ENCODE assay signal across 13 cellular contexts in the genomic region with DNA sequence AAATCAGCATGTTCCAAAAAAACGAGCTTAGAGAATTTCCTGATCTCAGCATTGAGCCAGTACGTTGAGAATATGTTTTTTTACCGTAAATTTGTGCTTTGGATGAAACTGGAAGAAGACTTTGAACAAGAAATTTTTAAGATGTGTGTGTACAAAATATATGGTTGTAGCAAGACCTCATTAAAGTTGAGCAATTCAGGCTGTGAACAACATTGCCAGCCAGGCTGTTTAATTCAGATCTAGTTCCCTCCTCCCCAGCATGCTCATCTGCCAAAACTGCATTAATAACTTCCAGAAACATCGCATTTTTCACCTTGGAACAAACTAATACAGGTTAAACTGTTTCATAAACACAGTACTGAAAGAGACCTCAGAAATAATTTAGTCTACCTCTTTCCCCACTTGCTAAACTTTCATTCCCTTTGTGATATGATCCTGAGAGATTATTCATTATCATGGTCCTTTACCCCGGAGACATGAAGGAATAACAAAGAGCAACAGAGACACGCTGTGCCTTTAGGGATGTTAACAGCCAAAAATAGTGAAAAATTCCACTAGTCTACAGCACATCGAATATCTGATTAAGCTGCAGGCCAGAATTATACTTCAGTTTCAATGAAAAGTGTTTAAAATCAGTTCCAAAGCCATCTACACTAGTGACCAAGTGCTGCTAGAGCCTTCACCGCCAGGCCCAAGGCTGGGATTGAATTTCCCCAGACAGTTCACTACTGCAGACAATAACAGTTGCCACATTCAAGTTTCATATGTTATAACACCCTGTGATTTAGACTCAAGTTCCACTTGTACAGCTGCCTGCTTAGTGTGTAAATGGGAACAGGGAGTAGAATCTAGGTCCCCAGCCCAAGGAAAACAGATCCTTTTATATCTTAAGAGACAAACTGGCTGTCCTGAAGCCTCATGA.
DNase-seq lines count a peak whose midpoint lies in the region; ATAC-seq and TF ChIP-seq lines count a peak whose summit lies in the region.
"Had no signal": no experiment of that assay in that cellular context is flagged by ENCODE, and none has a peak within 500 bp of the region (broad histone marks: within the 10 kb centered on the region; RNA-seq: fewer than 3 reads in every experiment).

No MANE protein-coding gene starts in this region.

- H3K4me3 Mint-ChIP-seq in chondrocyte (ENCODE audit: unreplicated experiment) (no peak overlapping the region), nephron progenitor cell (no peak overlapping the region)
- H3K4me3 Mint-ChIP-seq: activated naive CD8-positive, alpha-beta T cell treated with anti-CD3 and anti-CD28 coated beads, Interleukin-2, amount 10 ng/mL, durations not matched to agents 7 days and 5 days had no signal

- DNase-seq in SIG-M5 treated with dmso at 0.1 percent for 504 hours (lab: John Stamatoyannopoulos, UW; ENCODE audit: unreplicated experiment) (peak; percentile 12), SIG-M5 (lab: John Stamatoyannopoulos, UW) (no peak), chondrocyte (ENCODE audit: low spot score) (no peak), left kidney (ENCODE audit: low read depth, low spot score) (peak; percentile 46), NCI-H1048 (lab: John Stamatoyannopoulos, UW) (no peak), nephron progenitor cell (no peak)
- no peak for DNase-seq in activated CD4-positive, alpha-beta T cell treated with anti-CD3 and anti-CD28 coated beads, Interleukin-2, amount 50 U/mL, for 4 hours
- DNase-seq: activated naive CD8-positive, alpha-beta T cell treated with anti-CD3 and anti-CD28 coated beads, Interleukin-2, amount 10 ng/mL, durations not matched to agents 7 days and 5 days; DMS79 treated with DMSO at 0.1 percent for 48 hours; GOT3; NCI-H345; upper lobe of right lung had no signal

- H3K9me3 Mint-ChIP-seq in chondrocyte (ENCODE audit: low read depth) (no peaks in the 10 kb centered on the region), nephron progenitor cell (no peaks in the 10 kb centered on the region)
- H3K9me3 Mint-ChIP-seq: activated naive CD8-positive, alpha-beta T cell treated with anti-CD3 and anti-CD28 coated beads, Interleukin-2, amount 10 ng/mL, durations not matched to agents 7 days and 5 days had no signal

- no peak for ATAC-seq in GM19467 (IDR thresholded peaks at IDR 0.05; ENCODE audit: unreplicated experiment)
- ATAC-seq: upper lobe of right lung had no signal

- peaks cover 21% of the 10 kb centered on the region for H3K4me1 Mint-ChIP-seq in chondrocyte (ENCODE audit: low read depth)
- peaks cover 5% of the 10 kb centered on the region for H3K4me1 Mint-ChIP-seq in nephron progenitor cell
- H3K4me1 Mint-ChIP-seq: activated naive CD8-positive, alpha-beta T cell treated with anti-CD3 and anti-CD28 coated beads, Interleukin-2, amount 10 ng/mL, durations not matched to agents 7 days and 5 days had no signal

- no peaks in the 10 kb centered on the region for H3K36me3 Mint-ChIP-seq in chondrocyte (ENCODE audit: low read depth)
- H3K36me3 Mint-ChIP-seq in nephron progenitor cell (ENCODE audit: low read depth), result no peaks in the 10 kb centered on the region
- H3K36me3 Mint-ChIP-seq: activated naive CD8-positive, alpha-beta T cell treated with anti-CD3 and anti-CD28 coated beads, Interleukin-2, amount 10 ng/mL, durations not matched to agents 7 days and 5 days had no signal

- H3K27me3 Mint-ChIP-seq in chondrocyte (ENCODE audit: low read depth) (no peaks in the 10 kb centered on the region), nephron progenitor cell (ENCODE audit: low read depth, poor library complexity) (no peaks in the 10 kb centered on the region)

- H3K27ac Mint-ChIP-seq in chondrocyte (ENCODE audit: unreplicated experiment) (peak overlapping the region; percentile 27), nephron progenitor cell (no peak overlapping the region)
- H3K27ac Mint-ChIP-seq: activated naive CD8-positive, alpha-beta T cell treated with anti-CD3 and anti-CD28 coated beads, Interleukin-2, amount 10 ng/mL, durations not matched to agents 7 days and 5 days had no signal

- no peak for TF ChIP-seq CTCF in chondrocyte (IDR thresholded peaks at IDR 0.05)
- no peak for TF ChIP-seq CTCF in nephron progenitor cell (IDR thresholded peaks at IDR 0.05)

Comparison
In these comparisons a context has a peak if more than half of its experiments do, and no peak if none do; other contexts are left out.
1. DNase-seq: peak in SIG-M5 treated with dmso at 0.1 percent for 504 hours (single experiment) and left kidney (single experiment); none in SIG-M5 (single experiment), chondrocyte (single experiment), NCI-H1048 (single experiment), activated CD4-positive, alpha-beta T cell treated with anti-CD3 and anti-CD28 coated beads, Interleukin-2, amount 50 U/mL, for 4 hours (0 of 2) and nephron progenitor cell (single experiment).